ENCODE assay signal across 8 cellular contexts in the genomic region with DNA sequence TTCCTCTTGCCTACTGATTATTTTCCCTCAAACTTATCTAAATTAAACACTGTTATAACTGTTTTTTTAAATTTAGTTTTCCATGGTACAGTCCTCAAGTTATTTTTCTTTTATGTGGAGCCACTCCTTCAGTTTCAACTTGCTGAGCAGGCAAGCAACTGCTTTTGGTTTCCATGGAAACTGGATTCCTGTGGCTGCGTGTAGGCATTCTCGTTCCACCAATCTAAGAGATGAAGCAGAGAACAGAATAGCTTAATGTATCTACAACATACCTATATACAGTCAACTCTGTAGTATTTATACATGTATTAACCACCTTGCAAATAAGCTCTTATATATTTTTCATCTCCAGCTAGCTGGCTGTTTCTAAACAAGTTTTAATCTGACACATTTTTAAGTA. TPM values are rescaled to one million over a fixed set of nuclear protein-coding genes. Genes with fewer than 3 reads are reported as not detected.
DNase-seq lines count a peak whose midpoint lies in the region; ATAC-seq, FAIRE-seq and TF ChIP-seq lines count a peak whose summit lies in the region.

No MANE protein-coding gene starts in this region.

- ATAC-seq in T-helper 17 cell (no peak), GM21528 (IDR thresholded peaks at IDR 0.05; ENCODE audit: low FRiP score, unreplicated experiment) (no peak)

- no peaks in the 10 kb centered on the region for H3K36me3 ChIP-seq in tibial artery

- no peak overlapping the region for H3K4me3 ChIP-seq in tibial artery

- H3K27me3 Mint-ChIP-seq in activated T-cell treated with anti-CD3 and anti-CD28 coated beads, Interleukin-2, amount 50 U/mL, for 24 hours, result no peaks in the 10 kb centered on the region
- H3K27me3 Mint-ChIP-seq in T-helper 17 cell, result no peaks in the 10 kb centered on the region

- H3K36me3 Mint-ChIP-seq in activated T-cell treated with anti-CD3 and anti-CD28 coated beads, Interleukin-2, amount 50 U/mL, for 24 hours (ENCODE audit: low read depth), result peaks cover 68% of the 10 kb centered on the region
- peaks cover 9% of the 10 kb centered on the region for H3K36me3 Mint-ChIP-seq in T-helper 17 cell (ENCODE audit: low read depth)

- H3K4me1 Mint-ChIP-seq in activated T-cell treated with anti-CD3 and anti-CD28 coated beads, Interleukin-2, amount 50 U/mL, for 24 hours (ENCODE audit: low read depth), result peaks cover 20% of the 10 kb centered on the region
- peaks cover 6% of the 10 kb centered on the region for H3K4me1 Mint-ChIP-seq in T-helper 17 cell

- no peak for TF ChIP-seq CTCF in tibial artery (IDR thresholded peaks at IDR 0.05)

- H3K27ac ChIP-seq in tibial artery, result peak overlapping the region; percentile 41 to 44

- no peak for FAIRE-seq in frontal cortex (lab: Jason Lieb, UNC)

- H3K9me3 ChIP-seq in T-helper 17 cell (ENCODE audit: control insufficient read depth, low read length, poor library complexity, severe bottlenecking) (no peaks in the 10 kb centered on the region), tibial artery (no peaks in the 10 kb centered on the region)

- intact Hi-C loops in head of caudate nucleus (cut with DNase I), result no loop called here
- intact Hi-C loops in tibial artery (cut with DNase I; ENCODE audit: low total_unique reads), result no loop called here

- no peaks in the 10 kb centered on the region for H3K27me3 ChIP-seq in tibial artery

- peaks cover 8 to 60% (median 23%) of the 10 kb centered on the region in 4 donors for H3K4me1 ChIP-seq in tibial artery

- H3K9me3 Mint-ChIP-seq in activated T-cell treated with anti-CD3 and anti-CD28 coated beads, Interleukin-2, amount 50 U/mL, for 24 hours, result no peaks in the 10 kb centered on the region

- no peak for DNase-seq in activated T-cell treated with anti-CD3 and anti-CD28 coated beads, Interleukin-2, amount 50 U/mL, for 24 hours
- no peak for DNase-seq in activated T-cell treated with anti-CD3 and anti-CD28 coated beads for 4 hours
- no peak for DNase-seq in T-helper 17 cell
- DNase-seq in head of caudate nucleus, result peak in 30 of 42 donors; percentile 7 to 77 (median 42)
- no peak for DNase-seq in tibial artery
- DNase-seq in frontal cortex (ENCODE audit: low spot score in 2 of 2), result no peak
- DNase-seq in activated CD4-positive, alpha-beta T cell treated with anti-CD3 and anti-CD28 coated beads for 48 hours, result no peak

- H3K4me3 Mint-ChIP-seq in activated T-cell treated with anti-CD3 and anti-CD28 coated beads, Interleukin-2, amount 50 U/mL, for 24 hours, result no peak overlapping the region
- no peak overlapping the region for H3K4me3 Mint-ChIP-seq in T-helper 17 cell

- peak overlapping the region; percentile 28 for H3K27ac Mint-ChIP-seq in activated T-cell treated with anti-CD3 and anti-CD28 coated beads, Interleukin-2, amount 50 U/mL, for 24 hours
- peak overlapping the region; percentile 82 for H3K27ac Mint-ChIP-seq in T-helper 17 cell

RNA-seq across cellular contexts. Expression of a gene that starts 25.8 kb away (rescaled TPM):
- total RNA-seq in T-helper 17 cell (100 to 1,000 TPM; 186 to 190 TPM), frontal cortex (34.6 TPM)

RNA-seq across cellular contexts. Expression of a gene that starts 55.4 kb away (rescaled TPM):
- total RNA-seq in T-helper 17 cell (10 to 100 TPM; 32.9 to 39.8 TPM), frontal cortex (38.3 TPM)

Comparison
In these comparisons a context has a peak if more than half of its experiments do, and no peak if none do; other contexts are left out.
1. DNase-seq: peak in head of caudate nucleus (30 of 42); none in activated T-cell treated with anti-CD3 and anti-CD28 coated beads, Interleukin-2, amount 50 U/mL, for 24 hours (single experiment), activated T-cell treated with anti-CD3 and anti-CD28 coated beads for 4 hours (single experiment), T-helper 17 cell (0 of 3), tibial artery (0 of 2), frontal cortex (0 of 2) and activated CD4-positive, alpha-beta T cell treated with anti-CD3 and anti-CD28 coated beads for 48 hours (single experiment).